In genomic region chrX:110381216-110381615, GRCh38 we compare ENCODE assay signal across 17 cellular contexts. TPM values are rescaled to one million over a fixed set of nuclear protein-coding genes. Genes with fewer than 3 reads are reported as not detected.
"Had no signal": no experiment of that assay in that cellular context is flagged by ENCODE, and none has a peak within 500 bp of the region (broad histone marks: within the 10 kb centered on the region; RNA-seq: fewer than 3 reads in every experiment).

No MANE protein-coding gene starts in this region.

- H3K36me3 ChIP-seq: right lobe of liver, transverse colon had no signal

- ATAC-seq: naive thymus-derived CD8-positive, alpha-beta T cell; right lobe of liver; stimulated activated naive B cell treated with anti-CD40 and anti-IgM and Interleukin-4, amounts not matched to agents 10 μg/mL and 1 μg/mL and 100 μg/mL, for 72 hours; T-helper 17 cell had no signal

- DNase-seq: activated B cell treated with CpG ODN at 0.5 μM for 24 hours; activated CD4-positive, alpha-beta T cell treated with anti-CD3 and anti-CD28 coated beads, Interleukin-2, amount 10 ng/mL, durations not matched to agents 7 days and 5 days; activated CD8-positive, alpha-beta memory T cell treated with anti-CD3 and anti-CD28 coated beads for 24 hours; activated naive CD4-positive, alpha-beta T cell treated with anti-CD3 and anti-CD28 coated beads, Interleukin-2, amount 10 ng/mL, durations not matched to agents 7 days and 5 days; activated T-cell treated with anti-CD3 and anti-CD28 coated beads for 4 hours; effector CD4-positive, alpha-beta T cell; midbrain; naive thymus-derived CD8-positive, alpha-beta T cell; right lobe of liver; stimulated activated CD4-positive, alpha-beta T cell treated with anti-CD3 and anti-CD28 coated beads, Interleukin-2, amount 100 ng/mL, for 24 hours; stimulated activated naive B cell treated with anti-CD40 and anti-IgM and Interleukin-4, amounts not matched to agents 10 μg/mL and 1 μg/mL and 100 μg/mL, for 72 hours; substantia nigra; T-helper 17 cell; transverse colon had no signal

- H3K27ac ChIP-seq: right lobe of liver, transverse colon had no signal

- H3K9me3 ChIP-seq: right lobe of liver, transverse colon had no signal

- H3K27me3 ChIP-seq: hepatocyte, right lobe of liver, transverse colon had no signal

- H2AFZ ChIP-seq: hepatocyte had no signal

- H3K4me3 ChIP-seq: hepatocyte, right lobe of liver, transverse colon had no signal

- H3K79me2 ChIP-seq: hepatocyte had no signal

- H3K4me1 ChIP-seq: right lobe of liver, transverse colon had no signal

- H3K4me2 ChIP-seq: hepatocyte had no signal

RNA-seq across cellular contexts. Expression of gene RTL9, which starts 22.6 kb away (rescaled TPM):
- total RNA-seq: activated B cell treated with CpG ODN at 0.5 μM for 24 hours; activated CD4-positive, alpha-beta T cell treated with anti-CD3 and anti-CD28 coated beads, Interleukin-2, amount 10 ng/mL, durations not matched to agents 7 days and 5 days; activated T-helper 2 cell treated with anti-CD3 and anti-CD28 coated beads, Interferon-gamma antibody, Interleukin-2, Interleukin-4, amounts not matched to agents 10 μg/mL and 5 μg/mL and 100 μg/mL, durations not matched to agents 14 hours and 24 hours and 36 hours; endothelial cell of umbilical vein; naive thymus-derived CD8-positive, alpha-beta T cell; T-helper 17 cell had no signal
- polyA plus RNA-seq: endothelial cell of umbilical vein; naive thymus-derived CD8-positive, alpha-beta T cell had no signal
